ENCODE assay signal across 8 cellular contexts in the genomic region with DNA sequence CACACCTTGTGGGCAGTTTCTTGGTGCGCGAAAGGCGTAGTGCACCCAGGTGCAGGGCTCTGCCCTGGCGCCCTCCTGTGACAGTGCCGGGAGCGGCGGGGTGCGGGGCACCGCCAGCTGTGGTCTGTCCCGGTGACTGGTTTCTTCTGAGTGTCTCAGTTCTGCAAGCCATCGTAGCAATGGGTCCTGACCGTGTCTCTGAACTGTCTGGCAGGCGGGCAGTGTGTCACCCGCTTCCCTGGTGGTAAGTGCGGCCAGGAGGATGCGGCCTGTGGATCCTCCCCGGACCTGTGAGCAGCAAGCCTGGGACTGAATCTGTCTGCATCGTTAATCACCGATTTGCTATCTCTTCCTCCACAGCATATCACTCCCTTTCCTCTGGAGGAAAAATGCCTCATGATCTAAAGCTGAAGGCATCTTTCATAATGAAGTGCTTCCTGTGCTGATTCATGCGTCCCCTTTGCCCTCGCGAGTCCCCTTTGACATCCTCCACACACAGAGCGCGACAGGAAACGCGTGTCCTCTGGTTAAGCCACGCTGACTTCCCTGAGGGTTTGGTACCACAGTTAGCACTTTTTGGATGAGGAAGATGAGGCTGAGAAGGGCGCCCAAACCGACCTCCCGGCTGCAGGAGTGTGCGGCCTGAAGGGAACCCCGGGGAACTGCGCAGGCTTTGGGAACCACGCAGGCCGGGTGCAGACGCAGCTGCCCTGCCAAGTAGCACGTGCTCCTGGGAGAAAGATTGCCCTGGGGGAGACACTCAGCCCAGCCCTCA.
DNase-seq lines count a peak whose midpoint lies in the region; ATAC-seq and TF ChIP-seq lines count a peak whose summit lies in the region.

No MANE protein-coding gene starts in this region.

- peak; percentile 55 for TF ChIP-seq CTCF in OCI-LY7 (conservative IDR thresholded peaks at IDR 0.05; ENCODE audit: low read length)

- intact Hi-C loops in OCI-LY7 (cut with micrococcal nuclease; ENCODE audit: unreplicated experiment): no loop called here
- intact Hi-C loops in sciatic nerve (cut with DNase I): no loop called here

- peaks cover 24% of the 10 kb centered on the region for H3K4me1 ChIP-seq in OCI-LY7 (ENCODE audit: insufficient read depth, low read length, poor library complexity, severe bottlenecking)

- peak overlapping the region; percentile 18 for H3K4me2 ChIP-seq in OCI-LY7 (ENCODE audit: low read length)

- H3K4me3 ChIP-seq in OCI-LY7 (ENCODE audit: low read depth, low read length, poor library complexity, severe bottlenecking): no peak overlapping the region

- DNase-seq in CD1c-positive myeloid dendritic cell (ENCODE audit: extremely low spot score) (peak; percentile 70), OCI-LY7 (ENCODE audit: low spot score) (peak; percentile 65), hepatic stellate cell (ENCODE audit: low spot score) (peak; percentile 71), superior temporal gyrus (ENCODE audit: extremely low spot score) (no peak), sciatic nerve (ENCODE audit: low spot score) (no peak)

- no TSS peak for BruUV-seq in OCI-LY7 (replicated peaks; lab: Mats Ljungman, UMichigan)

- H3K36me3 ChIP-seq in OCI-LY7 (ENCODE audit: insufficient read depth, low read length): no peaks in the 10 kb centered on the region

- POLR2A ChIA-PET in OCI-LY7 (lab: Charles Lee): interaction anchor here (0.6 kb wide), 1 partner anchor 19 kb away, joined by 3 read pairs; no protein-coding TSS in a partner anchor

- H3K9me2 ChIP-seq in OCI-LY7 (ENCODE audit: insufficient read depth, low read length): no peaks in the 10 kb centered on the region

- H4K20me1 ChIP-seq in OCI-LY7 (ENCODE audit: insufficient read depth, low read length): no peaks in the 10 kb centered on the region

- no peak overlapping the region for H3K27ac ChIP-seq in OCI-LY7 (ENCODE audit: low read depth, low read length, poor library complexity, severe bottlenecking)

- peak overlapping the region; percentile 57; the same call in 1 of the 2 replicates for H2AFZ ChIP-seq in OCI-LY7 (ENCODE audit: low read length)

- ATAC-seq in GM19467 (IDR thresholded peaks at IDR 0.05; ENCODE audit: unreplicated experiment) (peak; percentile 44), HG03045 (IDR thresholded peaks at IDR 0.05; ENCODE audit: unreplicated experiment) (no peak), GM18520 (IDR thresholded peaks at IDR 0.05; ENCODE audit: unreplicated experiment) (no peak), sciatic nerve (no peak)

- no peaks in the 10 kb centered on the region for H3K9me3 ChIP-seq in OCI-LY7 (ENCODE audit: low read length)

- no peaks in the 10 kb centered on the region for H3K79me2 ChIP-seq in OCI-LY7 (ENCODE audit: insufficient read depth, low read depth, low read length)

- CTCF ChIA-PET in OCI-LY7 (lab: Charles Lee; ENCODE audit: unreplicated experiment): no interaction called here

Comparison
In these comparisons a context has a peak if more than half of its experiments do, and no peak if none do; other contexts are left out.
1. DNase-seq: peak in CD1c-positive myeloid dendritic cell (single experiment), OCI-LY7 (single experiment) and hepatic stellate cell (single experiment); none in superior temporal gyrus (single experiment) and sciatic nerve (single experiment).